9 cellular contexts compared by ENCODE assay signal in the genomic region with DNA sequence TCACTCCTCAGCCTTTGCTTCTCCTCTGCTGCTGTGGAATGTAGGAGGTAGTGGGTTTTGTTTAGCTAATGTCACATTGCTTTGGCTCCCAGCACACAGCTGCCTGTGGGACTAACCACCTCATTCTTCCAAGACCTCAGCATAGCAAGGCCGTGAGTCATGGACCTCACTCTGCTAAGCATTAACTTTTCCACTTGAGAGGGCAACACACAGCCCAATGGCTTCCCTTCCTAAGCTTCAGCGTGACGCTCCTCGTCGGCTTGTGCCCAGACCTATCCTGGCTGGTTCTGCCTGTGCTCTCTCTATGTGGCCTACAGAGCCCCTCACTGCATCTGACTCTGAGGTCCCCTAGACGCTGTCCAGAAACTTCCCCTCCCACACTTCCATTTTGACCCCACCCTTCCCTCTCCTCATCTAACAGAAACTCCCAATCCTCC. TPM values are rescaled to one million over a fixed set of nuclear protein-coding genes. Genes with fewer than 3 reads are reported as not detected.
DNase-seq lines count a peak whose midpoint lies in the region; ATAC-seq and TF ChIP-seq lines count a peak whose summit lies in the region.
"Had no signal": no experiment of that assay in that cellular context is flagged by ENCODE, and none has a peak within 500 bp of the region (broad histone marks: within the 10 kb centered on the region; RNA-seq: fewer than 3 reads in every experiment).

No MANE protein-coding gene starts in this region.

- DNase-seq in SIG-M5 treated with dmso at 0.1 percent for 504 hours (lab: John Stamatoyannopoulos, UW; ENCODE audit: unreplicated experiment) (peak; percentile 39), SIG-M5 (lab: John Stamatoyannopoulos, UW) (no peak), brain microvascular endothelial cell (peak; percentile 100), thoracic aorta (ENCODE audit: low spot score) (peak; percentile 93), NCI-H146 (lab: John Stamatoyannopoulos, UW) (no peak)

- H3K27me3 ChIP-seq in brain microvascular endothelial cell (replicated peaks): no peaks in the 10 kb centered on the region
- no peaks in the 10 kb centered on the region for H3K27me3 ChIP-seq in layer of hippocampus (ENCODE audit: control insufficient read depth, insufficient read depth, low read length)
- no peaks in the 10 kb centered on the region for H3K27me3 ChIP-seq in thoracic aorta (replicated peaks; ENCODE audit: insufficient read depth)
- H3K27me3 ChIP-seq: BLaER1 treated with 17β-estradiol and CSF1 and Interleukin-3, amounts not matched to agents 10 nM and 100 nM had no signal

- in situ Hi-C loops in brain microvascular endothelial cell (cut with HindIII; ENCODE audit: low pct_ligation_motif_present, low sequenced_read_pairs): no loop called here

- H3K9me3 ChIP-seq in thoracic aorta: no peaks in the 10 kb centered on the region
- H3K9me3 ChIP-seq: BLaER1 treated with 17β-estradiol and CSF1 and Interleukin-3, amounts not matched to agents 10 nM and 100 nM had no signal

- peaks cover 42% of the 10 kb centered on the region for H3K36me3 ChIP-seq in brain microvascular endothelial cell (replicated peaks)
- H3K36me3 ChIP-seq in thoracic aorta: no peaks in the 10 kb centered on the region

- peaks cover 37 to 64% of the 10 kb centered on the region in 2 donors for H3K4me1 ChIP-seq in thoracic aorta (ENCODE audit: control insufficient read depth in 1 of 2, low read depth in 2 of 2)

- peak; percentile 87 for ATAC-seq in thoracic aorta (ENCODE audit: insufficient number of reproducible peaks, low FRiP score, low read depth)
- no peak for ATAC-seq in HG03439 (IDR thresholded peaks at IDR 0.05; ENCODE audit: unreplicated experiment)
- no peak for ATAC-seq in HG03095 (IDR thresholded peaks at IDR 0.05; ENCODE audit: unreplicated experiment)

- no peak for TF ChIP-seq CTCF in brain microvascular endothelial cell (IDR thresholded peaks at IDR 0.05; ENCODE audit: low read depth, low read length, missing control alignments)
- no peak for TF ChIP-seq CTCF in thoracic aorta (IDR thresholded peaks at IDR 0.05)

- no peak overlapping the region for H3K4me3 ChIP-seq in brain microvascular endothelial cell (ENCODE audit: low read depth, low read length)
- peak overlapping the region; percentile 6 for H3K4me3 ChIP-seq in thoracic aorta
- H3K4me3 ChIP-seq: BLaER1 treated with 17β-estradiol and CSF1 and Interleukin-3, amounts not matched to agents 10 nM and 100 nM had no signal

- peak overlapping the region; percentile 94 for H3K27ac ChIP-seq in brain microvascular endothelial cell
- H3K27ac ChIP-seq in layer of hippocampus (ENCODE audit: low read depth, low read length): peak overlapping the region; percentile 47
- peak overlapping the region; percentile 93 to 96 for H3K27ac ChIP-seq in thoracic aorta
- H3K27ac ChIP-seq: BLaER1 treated with 17β-estradiol and CSF1 and Interleukin-3, amounts not matched to agents 10 nM and 100 nM had no signal

RNA-seq across cellular contexts. Expression of a gene that starts 23.3 kb away (rescaled TPM):
- 100 to 1,000 TPM; 132 to 138 TPM for total RNA-seq in thoracic aorta

RNA-seq across cellular contexts. Expression of a gene that starts 37.6 kb away (rescaled TPM):
- 1 to 10 TPM in 1 of 2 donors, not detected in 1; 5.1 TPM for total RNA-seq in thoracic aorta

Comparison
In these comparisons a context has a peak if more than half of its experiments do, and no peak if none do; other contexts are left out.
1. DNase-seq: peak in SIG-M5 treated with dmso at 0.1 percent for 504 hours (single experiment), brain microvascular endothelial cell (single experiment) and thoracic aorta (single experiment); none in SIG-M5 (single experiment) and NCI-H146 (single experiment).
2. Peak in every context shown above with its lines, with median percentiles within 50 percentile points of each other: H3K27ac ChIP-seq.